In the genomic region with DNA sequence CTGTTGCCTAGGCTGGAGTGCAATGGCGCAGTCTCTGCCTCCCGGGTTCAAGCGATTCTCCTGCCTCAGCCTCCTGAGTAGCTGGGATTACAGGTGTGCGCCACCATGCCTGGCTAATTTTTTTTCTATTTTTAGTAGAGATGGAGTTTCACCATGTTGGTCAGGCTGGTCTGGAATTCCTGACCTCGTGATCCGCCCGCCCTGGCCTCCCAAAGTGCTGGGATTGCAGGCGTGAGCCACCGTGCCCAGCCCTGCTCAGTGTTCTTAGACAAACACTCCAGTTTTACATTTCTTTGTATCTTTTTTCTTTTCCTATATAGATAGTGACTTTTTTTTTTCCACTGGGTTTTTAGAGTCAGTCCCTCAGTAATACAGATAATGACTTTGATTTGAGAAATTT, we compare ENCODE assay signal across 2 cellular contexts.
TF ChIP-seq lines count a peak whose summit lies in the region.

No MANE protein-coding gene starts in this region.

TF ChIP-seq in HEK293T, 16 proteins besides CTCF, POLR2A, EP300 and RAD21:
- TF ChIP-seq ZNF384 (IDR thresholded peaks at IDR 0.05): 0 out of 2 replicates have a peak, but pooled peaks have one; percentile 47
TF ChIP-seq in HEK293T: peak in this region for 1; not testable (repeated sequence) for 15.

TF ChIP-seq in GM12878, 131 proteins besides CTCF, POLR2A, EP300 and RAD21:
- TF ChIP-seq NBN (IDR thresholded peaks at IDR 0.05): 0 out of 2 replicates have a peak, but pooled peaks have one; percentile 15
